In the genomic region with DNA sequence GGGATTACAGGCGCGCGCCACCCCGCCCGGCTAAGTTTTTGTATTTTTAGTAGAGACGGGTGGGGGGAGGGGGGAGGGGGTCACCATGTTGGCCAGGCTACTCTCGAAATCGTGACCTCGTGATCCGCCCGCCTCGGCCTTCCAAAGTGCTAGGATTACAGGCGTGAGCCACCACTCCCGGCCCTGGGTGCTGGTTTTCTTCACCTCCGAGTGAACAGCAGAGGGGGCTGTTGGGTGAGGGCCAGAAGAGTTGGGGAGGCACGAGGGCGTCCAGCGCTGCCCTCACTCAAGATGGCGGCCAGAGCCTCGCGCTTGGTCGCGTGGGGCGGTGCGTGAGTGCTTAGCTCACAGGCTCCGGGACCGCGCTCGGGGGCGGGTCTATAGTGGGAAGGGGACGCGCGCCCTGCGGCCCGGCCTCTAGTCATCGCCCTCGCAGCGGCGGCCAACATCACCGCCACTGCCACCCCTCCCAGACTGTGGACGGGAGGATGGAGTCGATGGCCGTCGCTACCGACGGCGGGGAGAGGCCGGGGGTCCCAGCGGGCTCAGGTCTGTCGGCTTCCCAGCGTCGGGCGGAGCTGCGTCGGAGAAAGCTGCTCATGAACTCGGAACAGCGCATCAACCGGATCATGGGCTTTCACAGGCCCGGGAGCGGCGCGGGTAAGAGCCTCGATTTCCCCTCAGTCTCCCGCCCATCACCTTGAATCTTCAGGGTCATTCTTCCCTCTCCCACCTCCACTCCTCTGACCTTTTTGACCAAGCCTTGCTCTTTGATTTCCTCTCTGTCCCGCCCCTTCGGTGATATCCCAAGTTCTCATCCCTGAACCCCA, we compare ENCODE assay signal across 8 cellular contexts. TPM values are rescaled to one million over a fixed set of nuclear protein-coding genes. Genes with fewer than 3 reads are reported as not detected.
DNase-seq lines count a peak whose midpoint lies in the region; ATAC-seq, FAIRE-seq and TF ChIP-seq lines count a peak whose summit lies in the region.

A gene (plus strand): TSS at position 416 of the 830 bp plus-strand sequence. CDS start 73 bp downstream, at position 489.

- ATAC-seq in GM19043 (IDR thresholded peaks at IDR 0.05; ENCODE audit: low read depth, unreplicated experiment) (peak; percentile 95), HG03378 (IDR thresholded peaks at IDR 0.05; ENCODE audit: unreplicated experiment) (peak; percentile 84)

- peak within 1 kb of the TSS; percentile 93 for H3K27ac ChIP-seq in kidney (ENCODE audit: low read depth in 2 of 2, low read length in 2 of 2)

- peak; percentile 33 for TF ChIP-seq CTCF in kidney (IDR thresholded peaks at IDR 0.05; ENCODE audit: borderline replicate concordance, extremely low read depth, insufficient read depth)

- peaks cover 4 to 6% of the 10 kb centered on the region in 2 donors for H3K4me1 ChIP-seq in kidney (ENCODE audit: control insufficient read depth in 1 of 2, insufficient read depth in 1 of 2, low read depth in 1 of 2, low read length in 2 of 2)

- H3K4me3 ChIP-seq in kidney (ENCODE audit: low read length in 2 of 2) = peak within 1 kb of the TSS; percentile 87 to 90

- peak within 1 kb of the TSS; percentile 83 to 98 for H3K9ac ChIP-seq in kidney (ENCODE audit: low read length in 2 of 2)

- DNase-seq in Ammon's horn (ENCODE audit: low spot score) (peak; percentile 99), NCI-H460 (ENCODE audit: extremely low read depth, low read depth) (peak; percentile 97), cerebellum (ENCODE audit: low spot score) (peak; percentile 97), kidney (peak; percentile 99)
- DNase-seq in activated CD4-positive, alpha-beta T cell treated with anti-CD3 and anti-CD28 coated beads for 1 hour = peak; percentile 95
- DNase-seq in stimulated activated CD4-positive, alpha-beta T cell treated with anti-CD3 and anti-CD28 coated beads, Interleukin-15, amount 100 ng/mL, for 24 hours = peak; percentile 99

- H3K36me3 ChIP-seq in kidney (ENCODE audit: control insufficient read depth in 1 of 2, insufficient read depth in 2 of 2, low read length in 2 of 2) = peaks cover 3 to 5% of the 10 kb centered on the region in 2 donors

- intact Hi-C loops in kidney (cut with DNase I) = no loop called here

- FAIRE-seq in kidney (lab: Jason Lieb, UNC) = no peak

- no peaks in the 10 kb centered on the region for H3K9me3 ChIP-seq in kidney (ENCODE audit: control insufficient read depth in 1 of 2, low read length in 2 of 2)

RNA-seq across cellular contexts. Expression of the gene that starts here (rescaled TPM):
- 33.8 and 39.0 TPM in 2 replicates for total RNA-seq in NCI-H460 (2014; rRNA removed; shearing (Covaris generic))
- polyA plus RNA-seq in NCI-H460 (2014; cell fraction: nucleus; rRNA removed) = 18.8 and 21.1 TPM in 2 replicates
- 38.0 TPM for total RNA-seq in cerebellum
- 22.9 TPM for total RNA-seq in kidney
- 47.0 TPM for polyA plus RNA-seq in kidney (ENCODE audit: insufficient read depth, low read depth, low replicate concordance)

Comparison
In these comparisons a context has a peak if more than half of its experiments do, and no peak if none do; other contexts are left out.
1. Peak in every context shown above with its lines: DNase-seq, ATAC-seq, H3K4me3 ChIP-seq and H3K27ac ChIP-seq.